30 cellular contexts compared by ENCODE assay signal in genomic region chr6:43200541-43200940, GRCh38. TPM values are rescaled to one million over a fixed set of nuclear protein-coding genes. Genes with fewer than 3 reads are reported as not detected.
"Had no signal": no experiment of that assay in that cellular context is flagged by ENCODE, and none has a peak within 500 bp of the region (broad histone marks: within the 10 kb centered on the region; RNA-seq: fewer than 3 reads in every experiment).

No MANE protein-coding gene starts in this region.

- DNase-seq: activated CD4-positive, alpha-beta T cell treated with anti-CD3 and anti-CD28 coated beads, Interleukin-2, amount 10 ng/mL, durations not matched to agents 24 days and 14 days; activated CD8-positive, alpha-beta memory T cell treated with anti-CD3 and anti-CD28 coated beads for 24 hours; activated CD8-positive, alpha-beta memory T cell treated with anti-CD3 and anti-CD28 coated beads, Interleukin-2, amount 50 U/mL, for 4 hours; activated gamma-delta T cell treated with Interleukin-2 at 50 U/mL for 16 hours; activated T-cell treated with anti-CD3 and anti-CD28 coated beads, Interleukin-2, amount 50 U/mL, for 48 hours; brain microvascular endothelial cell; caudate nucleus; effector memory CD8-positive, alpha-beta T cell; glutamatergic neuron; hippocampal formation; left ventricle myocardium superior; mammary epithelial cell; midbrain; nephron progenitor cell; nucleus accumbens; right lobe of liver; SHP77 treated with DMSO at 0.1 percent for 48 hours; stimulated activated CD4-positive, alpha-beta T cell treated with anti-CD3 and anti-CD28 coated beads, Interleukin-2, amount 100 ng/mL, for 48 hours; stimulated activated CD8-positive, alpha-beta memory T cell treated with anti-CD3 and anti-CD28 coated beads, Interleukin-4, amount 100 ng/mL, for 48 hours; stimulated activated naive CD8-positive, alpha-beta T cell treated with anti-CD3 and anti-CD28 coated beads, Interleukin-15, Interleukin-2, amounts not matched to agents 100 U/mL and 50 U/mL, for 24 hours had no signal

- H3K27me3 ChIP-seq: brain microvascular endothelial cell, dorsolateral prefrontal cortex, esophagus muscularis mucosa, right lobe of liver, upper lobe of left lung had no signal

- H3K27ac ChIP-seq: brain microvascular endothelial cell, dorsolateral prefrontal cortex, esophagus muscularis mucosa, right lobe of liver, SK-N-MC, upper lobe of left lung, VCaP had no signal

- H3K4me1 Mint-ChIP-seq: activated CD4-positive, alpha-beta T cell treated with anti-CD3 and anti-CD28 coated beads, Interleukin-2, amount 10 ng/mL, durations not matched to agents 24 days and 14 days had no signal

- H3K4me3 ChIP-seq: dorsolateral prefrontal cortex, esophagus muscularis mucosa, right lobe of liver, SK-N-MC, smooth muscle cell, upper lobe of left lung had no signal

- ATAC-seq: activated CD4-positive, CD25-positive, alpha-beta regulatory T cell treated with anti-CD3 and anti-CD28 coated beads, Interleukin-2, amount 50 U/mL, for 24 hours; effector memory CD8-positive, alpha-beta T cell; left ventricle myocardium superior; right lobe of liver; stimulated activated naive CD8-positive, alpha-beta T cell treated with anti-CD3 and anti-CD28 coated beads, Interleukin-15, Interleukin-2, amounts not matched to agents 100 U/mL and 50 U/mL, for 24 hours had no signal

- H3K9me3 Mint-ChIP-seq: activated CD4-positive, alpha-beta T cell treated with anti-CD3 and anti-CD28 coated beads, Interleukin-2, amount 10 ng/mL, durations not matched to agents 24 days and 14 days; effector memory CD8-positive, alpha-beta T cell; nephron progenitor cell; T-helper 2 cell treated with Interferon-gamma antibody and Interleukin-4, amounts not matched to agents 5 μg/mL and 100 μg/mL, for 36 hours had no signal

- H3K27ac Mint-ChIP-seq: activated CD4-positive, alpha-beta T cell treated with anti-CD3 and anti-CD28 coated beads, Interleukin-2, amount 10 ng/mL, durations not matched to agents 24 days and 14 days; T-helper 2 cell treated with Interferon-gamma antibody and Interleukin-4, amounts not matched to agents 5 μg/mL and 100 μg/mL, for 36 hours had no signal

- H3K27me3 Mint-ChIP-seq: activated CD4-positive, alpha-beta T cell treated with anti-CD3 and anti-CD28 coated beads, Interleukin-2, amount 10 ng/mL, durations not matched to agents 24 days and 14 days; effector memory CD8-positive, alpha-beta T cell had no signal

- H3K9me3 ChIP-seq: esophagus muscularis mucosa, right lobe of liver, upper lobe of left lung had no signal

- H3K4me1 ChIP-seq: esophagus muscularis mucosa, right lobe of liver, upper lobe of left lung had no signal

- H3K4me3 Mint-ChIP-seq: activated CD4-positive, alpha-beta T cell treated with anti-CD3 and anti-CD28 coated beads, Interleukin-2, amount 10 ng/mL, durations not matched to agents 24 days and 14 days; effector memory CD8-positive, alpha-beta T cell; nephron progenitor cell; T-helper 2 cell treated with Interferon-gamma antibody and Interleukin-4, amounts not matched to agents 5 μg/mL and 100 μg/mL, for 36 hours had no signal

RNA-seq across cellular contexts. Expression of gene TTBK1, which starts 42.7 kb away (rescaled TPM):
- total RNA-seq: smooth muscle cell, subcutaneous adipose tissue had no signal
- polyA plus RNA-seq: aorta, mammary epithelial cell, smooth muscle cell had no signal
